Comparison of ENCODE assay signal across 33 cellular contexts in the genomic region with DNA sequence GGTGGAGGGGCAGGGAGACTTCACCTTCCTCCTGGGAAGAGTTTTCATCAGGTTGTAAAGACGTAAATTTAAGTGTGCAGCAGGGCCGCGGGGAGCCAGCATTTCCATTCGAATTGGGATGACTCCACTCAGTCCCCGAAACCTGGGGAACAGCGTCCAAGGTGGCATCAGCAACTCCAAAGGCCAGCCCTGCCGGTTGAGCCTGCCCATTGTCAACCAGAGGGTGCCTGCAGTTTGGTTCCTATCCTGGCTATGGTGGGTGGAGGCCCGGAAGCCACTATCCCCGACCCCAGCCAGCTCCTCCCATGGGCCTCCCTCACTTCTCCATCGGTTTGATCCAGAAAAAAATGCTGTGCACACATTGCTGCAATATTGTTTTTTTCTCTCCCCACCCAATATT.
"Had no signal": no experiment of that assay in that cellular context is flagged by ENCODE, and none has a peak within 500 bp of the region (broad histone marks: within the 10 kb centered on the region; RNA-seq: fewer than 3 reads in every experiment).

No MANE protein-coding gene starts in this region.

- H3K27me3 ChIP-seq: ascending aorta, cardiac muscle cell, colonic mucosa, dorsolateral prefrontal cortex, esophagus muscularis mucosa, gastrocnemius medialis had no signal

- H3K36me3 ChIP-seq: ascending aorta, breast epithelium, cardiac muscle cell, colonic mucosa, esophagus muscularis mucosa, gastrocnemius medialis, heart left ventricle, WERI-Rb-1 had no signal

- H3K36me3 Mint-ChIP-seq: activated CD4-positive, alpha-beta memory T cell treated with anti-CD3 and anti-CD28 coated beads for 36 hours; activated naive CD4-positive, alpha-beta T cell treated with anti-CD3 and anti-CD28 coated beads, Interleukin-2, amount 10 ng/mL, durations not matched to agents 7 days and 5 days; activated naive CD4-positive, alpha-beta T cell treated with anti-CD3 and anti-CD28 coated beads, Interleukin-2, amount 50 U/mL, for 72 hours; activated naive CD8-positive, alpha-beta T cell treated with anti-CD3 and anti-CD28 coated beads, Interleukin-2, amount 10 ng/mL, durations not matched to agents 7 days and 5 days; brain had no signal

- H3K4me3 Mint-ChIP-seq: activated B cell treated with CpG ODN at 0.5 μM for 24 hours; activated CD4-positive, alpha-beta memory T cell treated with anti-CD3 and anti-CD28 coated beads for 36 hours; activated CD4-positive, alpha-beta T cell treated with anti-CD3 and anti-CD28 coated beads, Interleukin-2, amount 10 ng/mL, durations not matched to agents 24 days and 14 days; activated naive CD4-positive, alpha-beta T cell treated with anti-CD3 and anti-CD28 coated beads, Interleukin-2, amount 10 ng/mL, durations not matched to agents 7 days and 5 days; activated naive CD8-positive, alpha-beta T cell treated with anti-CD3 and anti-CD28 coated beads, Interleukin-2, amount 10 ng/mL, durations not matched to agents 7 days and 5 days; activated T-cell treated with anti-CD3 and anti-CD28 coated beads, Interleukin-2, amount 50 U/mL, for 72 hours; brain; dendritic cell treated with granulocyte-macrophage colony-stimulating factor and Interleukin-4, amounts not matched to agents 40 ng/mL and 50 ng/mL, for 4 days; effector memory CD8-positive, alpha-beta T cell; T-helper 17 cell; T-helper 2 cell treated with Interferon-gamma antibody and Interleukin-4, amounts not matched to agents 5 μg/mL and 100 μg/mL, for 36 hours had no signal

- H3K27ac Mint-ChIP-seq: activated B cell treated with CpG ODN at 0.5 μM for 24 hours; activated CD4-positive, alpha-beta memory T cell treated with anti-CD3 and anti-CD28 coated beads for 36 hours; activated CD4-positive, alpha-beta T cell treated with anti-CD3 and anti-CD28 coated beads, Interleukin-2, amount 10 ng/mL, durations not matched to agents 24 days and 14 days; activated naive CD4-positive, alpha-beta T cell treated with anti-CD3 and anti-CD28 coated beads, Interleukin-2, amount 10 ng/mL, durations not matched to agents 7 days and 5 days; activated naive CD4-positive, alpha-beta T cell treated with anti-CD3 and anti-CD28 coated beads, Interleukin-2, amount 50 U/mL, for 72 hours; activated naive CD8-positive, alpha-beta T cell treated with anti-CD3 and anti-CD28 coated beads, Interleukin-2, amount 10 ng/mL, durations not matched to agents 7 days and 5 days; activated T-cell treated with anti-CD3 and anti-CD28 coated beads, Interleukin-2, amount 50 U/mL, for 72 hours; dendritic cell treated with granulocyte-macrophage colony-stimulating factor and Interleukin-4, amounts not matched to agents 40 ng/mL and 50 ng/mL, for 4 days; effector memory CD8-positive, alpha-beta T cell; T-helper 17 cell; T-helper 2 cell treated with Interferon-gamma antibody and Interleukin-4, amounts not matched to agents 5 μg/mL and 100 μg/mL, for 36 hours had no signal

- H3K9me3 ChIP-seq: ascending aorta, breast epithelium, colonic mucosa, esophagus muscularis mucosa, gastrocnemius medialis, heart left ventricle had no signal

- ATAC-seq: activated CD4-positive, CD25-positive, alpha-beta regulatory T cell treated with anti-CD3 and anti-CD28 coated beads, Interleukin-2, amount 50 U/mL, for 24 hours; activated naive CD4-positive, alpha-beta T cell treated with anti-CD3 and anti-CD28 coated beads, Interleukin-2, amount 50 U/mL, for 72 hours; activated T-cell treated with anti-CD3 and anti-CD28 coated beads, Interleukin-2, amount 50 U/mL, for 72 hours; effector memory CD8-positive, alpha-beta T cell; foreskin keratinocyte; gastrocnemius medialis; heart left ventricle; T-helper 17 cell had no signal

- DNase-seq: activated B cell treated with CpG ODN at 0.5 μM for 24 hours; activated CD4-positive, alpha-beta memory T cell treated with anti-CD3 and anti-CD28 coated beads for 36 hours; activated CD4-positive, alpha-beta T cell treated with anti-CD3 and anti-CD28 coated beads, Interleukin-2, amount 10 ng/mL, durations not matched to agents 24 days and 14 days; activated gamma-delta T cell; activated naive CD4-positive, alpha-beta T cell; activated naive CD4-positive, alpha-beta T cell treated with anti-CD3 and anti-CD28 coated beads, Interleukin-2, amount 10 ng/mL, durations not matched to agents 7 days and 5 days; activated naive CD8-positive, alpha-beta T cell treated with anti-CD3 and anti-CD28 coated beads, Interleukin-2, amount 10 ng/mL, durations not matched to agents 7 days and 5 days; activated T-cell treated with anti-CD3 and anti-CD28 coated beads, Interleukin-2, amount 50 U/mL, for 1 hour; activated T-cell treated with anti-CD3 and anti-CD28 coated beads, Interleukin-2, amount 50 U/mL, for 72 hours; central memory CD4-positive, alpha-beta T cell; cerebellar nuclear complex; colonic mucosa; effector CD4-positive, alpha-beta T cell; effector memory CD8-positive, alpha-beta T cell; erythroblast; foreskin keratinocyte; gastrocnemius medialis; glutamatergic neuron; heart left ventricle; T-helper 1 cell; T-helper 17 cell; T1000; WERI-Rb-1 had no signal

- H3K4me1 ChIP-seq: ascending aorta, breast epithelium, colonic mucosa, esophagus muscularis mucosa, foreskin keratinocyte, gastrocnemius medialis, heart left ventricle had no signal

- H3K4me3 ChIP-seq: ascending aorta, breast epithelium, cardiac muscle cell, colonic mucosa, dorsolateral prefrontal cortex, esophagus muscularis mucosa, gastrocnemius medialis, heart left ventricle had no signal

- H3K27me3 Mint-ChIP-seq: activated CD4-positive, alpha-beta memory T cell treated with anti-CD3 and anti-CD28 coated beads for 36 hours; activated CD4-positive, alpha-beta T cell treated with anti-CD3 and anti-CD28 coated beads, Interleukin-2, amount 10 ng/mL, durations not matched to agents 24 days and 14 days; activated naive CD4-positive, alpha-beta T cell treated with anti-CD3 and anti-CD28 coated beads, Interleukin-2, amount 10 ng/mL, durations not matched to agents 7 days and 5 days; activated naive CD8-positive, alpha-beta T cell treated with anti-CD3 and anti-CD28 coated beads, Interleukin-2, amount 10 ng/mL, durations not matched to agents 7 days and 5 days; dendritic cell treated with granulocyte-macrophage colony-stimulating factor and Interleukin-4, amounts not matched to agents 40 ng/mL and 50 ng/mL, for 4 days had no signal

- H3K4me1 Mint-ChIP-seq: activated B cell treated with CpG ODN at 0.5 μM for 24 hours; activated CD4-positive, alpha-beta T cell treated with anti-CD3 and anti-CD28 coated beads, Interleukin-2, amount 10 ng/mL, durations not matched to agents 24 days and 14 days; activated naive CD4-positive, alpha-beta T cell treated with anti-CD3 and anti-CD28 coated beads, Interleukin-2, amount 10 ng/mL, durations not matched to agents 7 days and 5 days; activated naive CD8-positive, alpha-beta T cell treated with anti-CD3 and anti-CD28 coated beads, Interleukin-2, amount 10 ng/mL, durations not matched to agents 7 days and 5 days; T-helper 17 cell had no signal

- H3K9me3 Mint-ChIP-seq: activated B cell treated with CpG ODN at 0.5 μM for 24 hours; activated CD4-positive, alpha-beta memory T cell treated with anti-CD3 and anti-CD28 coated beads for 36 hours; activated CD4-positive, alpha-beta T cell treated with anti-CD3 and anti-CD28 coated beads, Interleukin-2, amount 10 ng/mL, durations not matched to agents 24 days and 14 days; activated naive CD4-positive, alpha-beta T cell treated with anti-CD3 and anti-CD28 coated beads, Interleukin-2, amount 10 ng/mL, durations not matched to agents 7 days and 5 days; activated naive CD4-positive, alpha-beta T cell treated with anti-CD3 and anti-CD28 coated beads, Interleukin-2, amount 50 U/mL, for 72 hours; activated naive CD8-positive, alpha-beta T cell treated with anti-CD3 and anti-CD28 coated beads, Interleukin-2, amount 10 ng/mL, durations not matched to agents 7 days and 5 days; activated T-cell treated with anti-CD3 and anti-CD28 coated beads, Interleukin-2, amount 50 U/mL, for 72 hours; dendritic cell treated with granulocyte-macrophage colony-stimulating factor and Interleukin-4, amounts not matched to agents 40 ng/mL and 50 ng/mL, for 4 days; effector memory CD8-positive, alpha-beta T cell; T-helper 2 cell treated with Interferon-gamma antibody and Interleukin-4, amounts not matched to agents 5 μg/mL and 100 μg/mL, for 36 hours had no signal
